In the genomic region with DNA sequence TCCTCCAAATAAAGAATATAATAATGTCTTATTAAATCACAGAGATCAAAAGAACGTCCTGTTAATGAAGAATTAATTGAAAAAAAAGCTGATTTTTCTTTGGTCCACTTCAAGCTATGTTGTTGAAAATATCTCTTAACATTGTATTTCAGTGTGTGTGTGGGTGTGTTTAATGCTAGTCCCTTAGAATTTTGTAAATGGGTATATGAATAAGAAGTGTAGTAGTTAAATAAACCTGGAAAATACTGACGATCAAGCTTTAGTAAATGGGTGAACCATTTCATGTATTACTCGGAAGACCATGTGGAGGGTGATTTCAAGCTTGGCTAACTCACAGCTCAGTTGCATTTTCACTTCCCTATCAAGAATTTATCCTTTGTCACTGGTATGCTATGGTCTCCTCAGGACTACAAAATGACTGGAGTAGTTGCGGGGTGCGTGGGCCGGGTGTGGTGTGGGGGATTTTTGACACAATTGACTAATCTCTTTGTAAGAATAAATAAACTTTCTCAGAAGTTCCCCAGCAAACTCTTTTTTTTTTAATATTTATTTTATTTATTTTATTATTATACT, we compare ENCODE assay signal across 16 cellular contexts.
DNase-seq lines count a peak whose midpoint lies in the region; ATAC-seq and TF ChIP-seq lines count a peak whose summit lies in the region.
"Had no signal": no experiment of that assay in that cellular context is flagged by ENCODE, and none has a peak within 500 bp of the region (broad histone marks: within the 10 kb centered on the region; RNA-seq: fewer than 3 reads in every experiment).

No MANE protein-coding gene starts in this region.

- intact Hi-C loops in posterior cingulate gyrus (cut with DNase I) = no loop called here

- no peak overlapping the region for H3K27ac ChIP-seq in GM23338 (ENCODE audit: low read depth)
- H3K27ac ChIP-seq: upper lobe of right lung had no signal

- H3K4me1 Mint-ChIP-seq in stimulated activated memory B cell treated with anti-CD40 and anti-IgM and Interleukin-4, amounts not matched to agents 10 μg/mL and 1 μg/mL and 100 μg/mL, for 72 hours = peaks cover 7% of the 10 kb centered on the region
- peaks cover 5% of the 10 kb centered on the region; the same call in 1 of the 3 replicates for H3K4me1 Mint-ChIP-seq in GM23338
- H3K4me1 Mint-ChIP-seq: brain had no signal

- no peak for DNase-seq in posterior cingulate gyrus
- DNase-seq in GM23338 (ENCODE audit: low spot score) = no peak
- no peak for DNase-seq in NCI-H345 treated with DMSO at 0.1 percent for 48 hours (lab: John Stamatoyannopoulos, UW; ENCODE audit: unreplicated experiment)
- DNase-seq: COR-L47, IMR-90, mucosa of descending colon, NCI-H1930, T-helper 9 cell, upper lobe of right lung had no signal

- peak; percentile 97 for ATAC-seq in GM19035 (IDR thresholded peaks at IDR 0.05; ENCODE audit: unreplicated experiment)
- peak; percentile 89 for ATAC-seq in GM21723 (IDR thresholded peaks at IDR 0.05; ENCODE audit: unreplicated experiment)
- peak; percentile 99 for ATAC-seq in HG03135 (IDR thresholded peaks at IDR 0.05; ENCODE audit: unreplicated experiment)
- peak; percentile 78 for ATAC-seq in stimulated activated memory B cell treated with anti-CD40 and anti-IgM and Interleukin-4, amounts not matched to agents 10 μg/mL and 1 μg/mL and 100 μg/mL, for 72 hours
- no peak for ATAC-seq in GM23338
- ATAC-seq: mucosa of descending colon, Panc1, sciatic nerve, upper lobe of right lung had no signal

- H3K9me2 ChIP-seq in GM23338 (ENCODE audit: insufficient read depth) = no peaks in the 10 kb centered on the region

- TF ChIP-seq CTCF in GM23338 (conservative IDR thresholded peaks at IDR 0.05; ENCODE audit: low read depth in 2 of 2) = no peak

- no peak overlapping the region for H3K4me3 ChIP-seq in GM23338
- H3K4me3 ChIP-seq: mucosa of descending colon, upper lobe of right lung had no signal

- H3K36me3 ChIP-seq in GM23338 (ENCODE audit: insufficient read depth) = no peaks in the 10 kb centered on the region
- H3K36me3 ChIP-seq: upper lobe of right lung had no signal

- H3K4me1 ChIP-seq in GM23338 (ENCODE audit: insufficient read depth) = no peaks in the 10 kb centered on the region
- H3K4me1 ChIP-seq: upper lobe of right lung had no signal

- H3K36me3 Mint-ChIP-seq in stimulated activated memory B cell treated with anti-CD40 and anti-IgM and Interleukin-4, amounts not matched to agents 10 μg/mL and 1 μg/mL and 100 μg/mL, for 72 hours = no peaks in the 10 kb centered on the region
- H3K36me3 Mint-ChIP-seq in GM23338 (ENCODE audit: low read depth) = no peaks in the 10 kb centered on the region
- H3K36me3 Mint-ChIP-seq: brain had no signal

- no peaks in the 10 kb centered on the region for H4K20me1 ChIP-seq in GM23338 (replicated peaks; ENCODE audit: insufficient read depth)

- no peaks in the 10 kb centered on the region for H3F3A ChIP-seq in GM23338 (replicated peaks; ENCODE audit: low read depth)

- no peak overlapping the region for H3K4me3 Mint-ChIP-seq in stimulated activated memory B cell treated with anti-CD40 and anti-IgM and Interleukin-4, amounts not matched to agents 10 μg/mL and 1 μg/mL and 100 μg/mL, for 72 hours
- no peak overlapping the region for H3K4me3 Mint-ChIP-seq in GM23338
- H3K4me3 Mint-ChIP-seq: brain had no signal

- H2AFZ ChIP-seq in GM23338 = no peak overlapping the region

- H3K27ac Mint-ChIP-seq in stimulated activated memory B cell treated with anti-CD40 and anti-IgM and Interleukin-4, amounts not matched to agents 10 μg/mL and 1 μg/mL and 100 μg/mL, for 72 hours = peak overlapping the region; percentile 27
- no peak overlapping the region for H3K27ac Mint-ChIP-seq in GM23338
- H3K27ac Mint-ChIP-seq: brain had no signal

- H3K4me2 ChIP-seq in GM23338 = no peak overlapping the region

- no peaks in the 10 kb centered on the region for H3K27me3 ChIP-seq in GM23338 (ENCODE audit: insufficient read depth)
- H3K27me3 ChIP-seq: upper lobe of right lung had no signal

- no peaks in the 10 kb centered on the region for H3K27me3 Mint-ChIP-seq in stimulated activated memory B cell treated with anti-CD40 and anti-IgM and Interleukin-4, amounts not matched to agents 10 μg/mL and 1 μg/mL and 100 μg/mL, for 72 hours
- no peaks in the 10 kb centered on the region for H3K27me3 Mint-ChIP-seq in GM23338 (ENCODE audit: insufficient read depth, low read depth, poor library complexity)
- H3K27me3 Mint-ChIP-seq: brain had no signal

- H3K9me3 Mint-ChIP-seq in stimulated activated memory B cell treated with anti-CD40 and anti-IgM and Interleukin-4, amounts not matched to agents 10 μg/mL and 1 μg/mL and 100 μg/mL, for 72 hours = peaks cover 15% of the 10 kb centered on the region
- H3K9me3 Mint-ChIP-seq in GM23338 = no peaks in the 10 kb centered on the region
- H3K9me3 Mint-ChIP-seq: brain had no signal

- no peaks in the 10 kb centered on the region for H3K79me2 ChIP-seq in GM23338 (replicated peaks; ENCODE audit: insufficient read depth)

TF ChIP-seq in GM23338, 12 proteins besides CTCF, POLR2A, EP300 and RAD21 (continues in another document):
- TF ChIP-seq ZNF462 (CRISPR knock-in tag; IDR thresholded peaks at IDR 0.05) (no peak), POLR2AphosphoS5 (IDR thresholded peaks at IDR 0.05; ENCODE audit: low read depth) (no peak), ZNF331 (CRISPR knock-in tag; IDR thresholded peaks at IDR 0.05; ENCODE audit: low read depth) (no peak), EZH2phosphoT487 (IDR thresholded peaks at IDR 0.05; ENCODE audit: unreplicated experiment) (no peak), STAT1 (IDR thresholded peaks at IDR 0.05; ENCODE audit: unreplicated experiment) (no peak), ZNF114 (CRISPR knock-in tag; IDR thresholded peaks at IDR 0.05) (no peak)
- TF ChIP-seq, protein P1, sequence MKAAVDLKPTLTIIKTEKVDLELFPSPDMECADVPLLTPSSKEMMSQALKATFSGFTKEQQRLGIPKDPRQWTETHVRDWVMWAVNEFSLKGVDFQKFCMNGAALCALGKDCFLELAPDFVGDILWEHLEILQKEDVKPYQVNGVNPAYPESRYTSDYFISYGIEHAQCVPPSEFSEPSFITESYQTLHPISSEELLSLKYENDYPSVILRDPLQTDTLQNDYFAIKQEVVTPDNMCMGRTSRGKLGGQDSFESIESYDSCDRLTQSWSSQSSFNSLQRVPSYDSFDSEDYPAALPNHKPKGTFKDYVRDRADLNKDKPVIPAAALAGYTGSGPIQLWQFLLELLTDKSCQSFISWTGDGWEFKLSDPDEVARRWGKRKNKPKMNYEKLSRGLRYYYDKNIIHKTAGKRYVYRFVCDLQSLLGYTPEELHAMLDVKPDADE (IDR thresholded peaks at IDR 0.05) = no peak
